In genomic region chr2:19357383-19358241, GRCh38 we compare ENCODE assay signal across 8 cellular contexts. TPM values are rescaled to one million over a fixed set of nuclear protein-coding genes. Genes with fewer than 3 reads are reported as not detected.
DNase-seq lines count a peak whose midpoint lies in the region; TF ChIP-seq lines count a peak whose summit lies in the region.

No MANE protein-coding gene starts in this region.

- H3K9ac ChIP-seq in duodenal mucosa (ENCODE audit: low read depth in 1 of 2, low read length in 2 of 2): no peak overlapping the region

- peaks cover 89 to 90% of the 10 kb centered on the region in 2 donors for H3K27me3 ChIP-seq in duodenal mucosa (ENCODE audit: control insufficient read depth in 1 of 2, insufficient read depth in 2 of 2, low read length in 2 of 2)

- CTCF ChIA-PET in AG04449 (lab: Yijun Ruan, JAX): interaction anchor here (1.0 to 5.2 kb wide), 4 partner anchors 11 to 838 kb away, joined by 3 to 35 read pairs (median 14); no protein-coding TSS in a partner anchor

- peaks cover 16 to 32% (median 19%) of the 10 kb centered on the region in 3 donors for H3K4me1 Mint-ChIP-seq in IgD-negative memory B cell

- POLR2A ChIA-PET in AG04449 (lab: Yijun Ruan, JAX): interaction anchor here (0.6 to 2.8 kb wide), 12 partner anchors 9 to 921 kb away, joined by 3 to 20 read pairs (median 4); partner anchors contain the start of gene RDH14

- H3K27me3 Mint-ChIP-seq in IgD-negative memory B cell: peaks cover 81% of the 10 kb centered on the region

- in situ Hi-C loops in G401 (cut with HindIII; ENCODE audit: low sequenced_read_pairs): no loop called here

- peak overlapping the region; percentile 72 to 96 (median 95) for H3K27ac Mint-ChIP-seq in IgD-negative memory B cell

- H3K36me3 ChIP-seq in duodenal mucosa (ENCODE audit: control insufficient read depth in 1 of 2, insufficient read depth in 2 of 2, low read length in 2 of 2) (no peaks in the 10 kb centered on the region), mesodermal cell (ENCODE audit: control insufficient read depth, insufficient read depth, low read length) (no peaks in the 10 kb centered on the region)

- H3K4me1 ChIP-seq in duodenal mucosa (ENCODE audit: control insufficient read depth in 1 of 2, insufficient read depth in 2 of 2, low read length in 2 of 2) (peaks cover 8 to 24% of the 10 kb centered on the region in 2 donors), mesodermal cell (ENCODE audit: control insufficient read depth, insufficient read depth, low read length, poor library complexity, severe bottlenecking) (peaks cover 20% of the 10 kb centered on the region)

- H3K4me3 Mint-ChIP-seq in IgD-negative memory B cell: peak overlapping the region; percentile 59 to 84 (median 81)

- H3K9me3 ChIP-seq in duodenal mucosa (ENCODE audit: control insufficient read depth in 1 of 2, low read length in 2 of 2) (no peaks in the 10 kb centered on the region), mesodermal cell (ENCODE audit: control insufficient read depth, low read length) (no peaks in the 10 kb centered on the region)

- TF ChIP-seq CTCF in AG04449 (IDR thresholded peaks at IDR 0.05; ENCODE audit: insufficient read depth, low read length, missing control alignments): no peak

- no peak overlapping the region for H3K27ac ChIP-seq in duodenal mucosa (ENCODE audit: low read depth, low read length)
- H3K27ac ChIP-seq in mesodermal cell (ENCODE audit: low read depth, low read length, severe bottlenecking): no peak overlapping the region

- WGBS in mesodermal cell (ENCODE audit: insufficient coverage in 2 of 2), 2 experiments: 2% methylated on average over 37 to 38 of the region's 45 CpGs

- H3K4me3 ChIP-seq in AG04449 (ENCODE audit: low read depth, low read length): peak overlapping the region; percentile 77
- H3K4me3 ChIP-seq in duodenal mucosa (ENCODE audit: low read depth in 1 of 2, low read length in 2 of 2): peak overlapping the region; percentile 64
- peak overlapping the region; percentile 40 for H3K4me3 ChIP-seq in mesodermal cell (ENCODE audit: extremely low read depth, insufficient read depth, low read length, poor library complexity, severe bottlenecking)

- H3K36me3 Mint-ChIP-seq in IgD-negative memory B cell: no peaks in the 10 kb centered on the region

- H3K9me3 Mint-ChIP-seq in IgD-negative memory B cell: peaks cover 0 to 9% (median 3%) of the 10 kb centered on the region in 3 donors

- DNase-seq in AG04449 (ENCODE audit: low read depth, low spot score) (no peak), G401 (ENCODE audit: low spot score) (no peak), SKM-1 treated with dmso at 0.1 percent for 144 hours (lab: John Stamatoyannopoulos, UW; ENCODE audit: unreplicated experiment) (no peak)
- no peak for DNase-seq in stimulated activated CD4-positive, alpha-beta T cell treated with anti-CD3 and anti-CD28 coated beads, Interleukin-12 subunit alpha, Interleukin-12 subunit beta, amount 100 ng/mL, for 4 hours
- no peak for DNase-seq in NK-92 treated with Interleukin-12 subunit alpha and Interleukin-12 subunit beta, amount 100 ng/mL, for 24 hours (lab: John Stamatoyannopoulos, UW)

RNA-seq across cellular contexts. Expression of gene OSR1, which starts 0.8 kb away (rescaled TPM):
- not detected for polyA plus RNA-seq in IgD-negative memory B cell
- 1.0 TPM for polyA plus RNA-seq in mesodermal cell (2013, experiment 1 of 2)
- 0.86 TPM for polyA plus RNA-seq in mesodermal cell (2013, experiment 2 of 2)
- total RNA-seq in G401 (2014; rRNA removed; shearing (Covaris generic)): 0.07 TPM in 1 of 2 replicates, not detected in the other
